Comparison of ENCODE assay signal across 22 cellular contexts in genomic region chr14:83485591-83485990, GRCh38.
"Had no signal": no experiment of that assay in that cellular context is flagged by ENCODE, and none has a peak within 500 bp of the region (broad histone marks: within the 10 kb centered on the region; RNA-seq: fewer than 3 reads in every experiment).

No MANE protein-coding gene starts in this region.

- H3K4me3 ChIP-seq: breast epithelium, gastroesophageal sphincter, hepatocyte, ovary, skin epidermis, thoracic aorta had no signal

- DNase-seq: activated CD4-positive, alpha-beta T cell treated with anti-CD3 and anti-CD28 coated beads for 4 hours; activated CD4-positive, alpha-beta T cell treated with anti-CD3 and anti-CD28 coated beads, Interleukin-2, amount 50 U/mL, for 48 hours; activated CD8-positive, alpha-beta memory T cell treated with anti-CD3 and anti-CD28 coated beads for 24 hours; activated CD8-positive, alpha-beta memory T cell treated with anti-CD3 and anti-CD28 coated beads, Interleukin-2, amount 50 U/mL, for 4 hours; activated effector memory CD4-positive, alpha-beta T cell treated with anti-CD3 and anti-CD28 coated beads, Interleukin-2, amount 50 U/mL, for 16 hours; activated naive CD4-positive, alpha-beta T cell treated with anti-CD3 and anti-CD28 coated beads, Interleukin-2, amount 10 ng/mL, durations not matched to agents 7 days and 5 days; activated naive CD8-positive, alpha-beta T cell treated with anti-CD3 and anti-CD28 coated beads, Interleukin-2, amount 10 ng/mL, durations not matched to agents 7 days and 5 days; activated T-cell treated with anti-CD3 and anti-CD28 coated beads, Interleukin-2, amount 50 U/mL, for 1 hour; effector CD8-positive, alpha-beta T cell; kidney; naive thymus-derived CD4-positive, alpha-beta T cell; ovary; retina; stimulated activated CD4-positive, alpha-beta T cell treated with anti-CD3 and anti-CD28 coated beads, Interleukin-12 subunit alpha, Interleukin-12 subunit beta, amount 100 ng/mL, for 4 hours; stimulated activated CD4-positive, alpha-beta T cell treated with anti-CD3 and anti-CD28 coated beads, Interleukin-4, amount 100 ng/mL, for 24 hours; T-cell; trophoblast cell had no signal
